ENCODE assay signal across 19 cellular contexts in genomic region chr22:44952863-44953790, GRCh38. TPM values are rescaled to one million over a fixed set of nuclear protein-coding genes. Genes with fewer than 3 reads are reported as not detected.
A peak's percentile ranks its signal among the peaks of the same experiment; 100 is the strongest.
DNase-seq lines count a peak whose midpoint lies in the region; ATAC-seq, FAIRE-seq and TF ChIP-seq lines count a peak whose summit lies in the region.
"Had no signal": no experiment of that assay in that cellular context is flagged by ENCODE, and none has a peak within 500 bp of the region (broad histone marks: within the 10 kb centered on the region; RNA-seq: fewer than 3 reads in every experiment).

No MANE protein-coding gene starts in this region.

- H3K27me3 ChIP-seq in HUES6 (ENCODE audit: control insufficient read depth, insufficient read depth, low read length), result no peaks in the 10 kb centered on the region
- no peaks in the 10 kb centered on the region for H3K27me3 ChIP-seq in iPS-20b (ENCODE audit: insufficient read depth, low read length)

- H3K36me3 ChIP-seq in HUES6 (ENCODE audit: control insufficient read depth, insufficient read depth, low read length) (peaks cover 21% of the 10 kb centered on the region), iPS-20b (ENCODE audit: insufficient read depth, low read depth, low read length) (peaks cover 19% of the 10 kb centered on the region)

- H3K4me1 Mint-ChIP-seq in WTC11, result peaks cover 81% of the 10 kb centered on the region
- H3K4me1 Mint-ChIP-seq in activated CD8-positive, alpha-beta T cell treated with anti-CD3 and anti-CD28 coated beads, Interleukin-2, amount 10 ng/mL, durations not matched to agents 7 days and 5 days (ENCODE audit: low read depth), result no peaks in the 10 kb centered on the region
- H3K4me1 Mint-ChIP-seq: CD14-positive monocyte, T-cell had no signal

- FAIRE-seq in GM12892 (lab: Jason Lieb, UNC), result peak; percentile 44

- peak overlapping the region; percentile 44 for H3K4me3 Mint-ChIP-seq in WTC11
- H3K4me3 Mint-ChIP-seq in activated CD8-positive, alpha-beta T cell treated with anti-CD3 and anti-CD28 coated beads, Interleukin-2, amount 10 ng/mL, durations not matched to agents 7 days and 5 days, result no peak overlapping the region
- H3K4me3 Mint-ChIP-seq: CD14-positive monocyte, IgD-negative memory B cell, T-cell had no signal

- DNase-seq in GM12892 (ENCODE audit: insufficient read length) (no peak), WTC11 (ENCODE audit: low spot score) (no peak), NK-92 (lab: John Stamatoyannopoulos, UW; ENCODE audit: unreplicated experiment) (no peak)
- DNase-seq in activated CD8-positive, alpha-beta T cell treated with anti-CD3 and anti-CD28 coated beads, Interleukin-2, amount 10 ng/mL, durations not matched to agents 7 days and 5 days, result no peak
- DNase-seq: AML-193, COR-L47, DMS153, NCI-H1105 treated with DMSO at 0.1 percent for 48 hours, NCI-H2029, NCI-H774, SHP77, SK-N-SH, T-cell had no signal

- H3K27ac ChIP-seq in HUES6 (ENCODE audit: low read depth, low read length) (no peak overlapping the region), iPS-20b (ENCODE audit: low read length) (peak overlapping the region; percentile 25)

- H3K9ac ChIP-seq in HUES6 (ENCODE audit: low read length), result no peak overlapping the region
- peak overlapping the region; percentile 49; the same call in 1 of the 2 replicates for H3K9ac ChIP-seq in iPS-20b (ENCODE audit: low read depth, low read length)
- H3K9ac ChIP-seq: SK-N-SH had no signal

- H3K27ac Mint-ChIP-seq in WTC11, result peak overlapping the region; percentile 76
- no peak overlapping the region for H3K27ac Mint-ChIP-seq in activated CD8-positive, alpha-beta T cell treated with anti-CD3 and anti-CD28 coated beads, Interleukin-2, amount 10 ng/mL, durations not matched to agents 7 days and 5 days
- H3K27ac Mint-ChIP-seq: CD14-positive monocyte, T-cell had no signal

- H3K4me3 ChIP-seq in HUES6 (ENCODE audit: low read depth, low read length) (peak overlapping the region; percentile 8; the same call in 1 of the 2 replicates), iPS-20b (ENCODE audit: low read length) (peak overlapping the region; percentile 55; the same call in 1 of the 2 replicates)

- H3K4me1 ChIP-seq in HUES6 (ENCODE audit: control insufficient read depth, insufficient read depth, low read length) (peaks cover 40% of the 10 kb centered on the region), iPS-20b (ENCODE audit: insufficient read depth, low read length) (peaks cover 38% of the 10 kb centered on the region; the same call in 1 of the 2 replicates)

- no peak for TF ChIP-seq POLR2A in GM12892 (IDR thresholded peaks at IDR 0.05; ENCODE audit: low read depth, low read length)

- CTCF ChIA-PET in WTC11 (lab: Charles Lee), result interaction anchor here (0.6 to 2.2 kb wide), 8 partner anchors 10 to 265 kb away, joined by 3 to 10 read pairs (median 5); no protein-coding TSS in a partner anchor
- CTCF ChIA-PET in activated CD8-positive, alpha-beta T cell treated with anti-CD3 and anti-CD28 coated beads, Interleukin-2, amount 10 ng/mL, durations not matched to agents 7 days and 5 days (lab: Charles Lee), result no interaction called here

- no peaks in the 10 kb centered on the region; the same call in 1 of the 2 replicates for H3K27me3 Mint-ChIP-seq in WTC11 (ENCODE audit: low read depth)
- H3K27me3 Mint-ChIP-seq in activated CD8-positive, alpha-beta T cell treated with anti-CD3 and anti-CD28 coated beads, Interleukin-2, amount 10 ng/mL, durations not matched to agents 7 days and 5 days (ENCODE audit: low read depth), result peaks cover 4% of the 10 kb centered on the region

- H3K36me3 Mint-ChIP-seq in WTC11, result peaks cover 33% of the 10 kb centered on the region
- no peaks in the 10 kb centered on the region for H3K36me3 Mint-ChIP-seq in activated CD8-positive, alpha-beta T cell treated with anti-CD3 and anti-CD28 coated beads, Interleukin-2, amount 10 ng/mL, durations not matched to agents 7 days and 5 days (ENCODE audit: low read depth)
- H3K36me3 Mint-ChIP-seq: CD14-positive monocyte, IgD-negative memory B cell, T-cell had no signal

- no peak for TF ChIP-seq CTCF in WTC11 (IDR thresholded peaks at IDR 0.05)

- H3K9me3 ChIP-seq in HUES6 (ENCODE audit: control insufficient read depth, insufficient read depth, low read depth, low read length) (peaks cover 15% of the 10 kb centered on the region), iPS-20b (ENCODE audit: insufficient read depth, low read depth, low read length) (peaks cover 12% of the 10 kb centered on the region)
- H3K9me3 ChIP-seq: SK-N-SH had no signal

- peaks cover 18% of the 10 kb centered on the region for H3K9me3 Mint-ChIP-seq in WTC11
- no peaks in the 10 kb centered on the region for H3K9me3 Mint-ChIP-seq in activated CD8-positive, alpha-beta T cell treated with anti-CD3 and anti-CD28 coated beads, Interleukin-2, amount 10 ng/mL, durations not matched to agents 7 days and 5 days (ENCODE audit: insufficient read depth)

- ATAC-seq in WTC11 (peak; percentile 16), GM18519 (IDR thresholded peaks at IDR 0.05; ENCODE audit: low FRiP score, unreplicated experiment) (no peak), HG03095 (IDR thresholded peaks at IDR 0.05; ENCODE audit: unreplicated experiment) (no peak)
- no peak for ATAC-seq in activated CD8-positive, alpha-beta T cell treated with anti-CD3 and anti-CD28 coated beads, Interleukin-2, amount 10 ng/mL, durations not matched to agents 7 days and 5 days
- ATAC-seq: T-cell had no signal

- POLR2A ChIA-PET in WTC11 (lab: Charles Lee), result interaction anchor here (1.0 to 1.1 kb wide), 2 partner anchors 10 to 17 kb away, joined by 3 read pairs; no protein-coding TSS in a partner anchor
- POLR2A ChIA-PET in activated CD8-positive, alpha-beta T cell treated with anti-CD3 and anti-CD28 coated beads, Interleukin-2, amount 10 ng/mL, durations not matched to agents 7 days and 5 days (lab: Charles Lee), result no interaction called here

TF ChIP-seq in WTC11, 78 proteins besides CTCF, POLR2A, EP300 and RAD21:
- TF ChIP-seq NR1H2 (CRISPR knock-in tag; IDR thresholded peaks at IDR 0.05), result no peak
- TF ChIP-seq, protein P1, sequence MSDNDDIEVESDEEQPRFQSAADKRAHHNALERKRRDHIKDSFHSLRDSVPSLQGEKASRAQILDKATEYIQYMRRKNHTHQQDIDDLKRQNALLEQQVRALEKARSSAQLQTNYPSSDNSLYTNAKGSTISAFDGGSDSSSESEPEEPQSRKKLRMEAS (CRISPR knock-in tag; IDR thresholded peaks at IDR 0.05), result 0 out of 2 replicates have a peak, but pooled peaks have one; percentile 18
- peak; percentile 90 for TF ChIP-seq ZNF121 (CRISPR knock-in tag; IDR thresholded peaks at IDR 0.05)

RNA-seq across cellular contexts. Expression of gene PHF21B, which starts 56.7 kb away (rescaled TPM):
- 0.34 TPM for polyA plus RNA-seq in GM12892 (2012; ENCODE audit: missing spikeins)
- total RNA-seq in WTC11 (2021), result 90.6 to 107 TPM (median 92.5 TPM) in 3 replicates
- under 1 TPM in 1 of 2 experiments, not detected in 1; 0.68 TPM for total RNA-seq in activated CD8-positive, alpha-beta T cell treated with anti-CD3 and anti-CD28 coated beads, Interleukin-2, amount 10 ng/mL, durations not matched to agents 7 days and 5 days
- polyA plus RNA-seq: CD14-positive monocyte, IgD-negative memory B cell had no signal

Comparison
In these comparisons a context has a peak if more than half of its experiments do, and no peak if none do; other contexts are left out.
1. RNA of gene PHF21B, which starts 56.7 kb away (total RNA-seq): 90.6 to 107 TPM in WTC11; 0.68 TPM in activated CD8-positive, alpha-beta T cell treated with anti-CD3 and anti-CD28 coated beads, Interleukin-2, amount 10 ng/mL, durations not matched to agents 7 days and 5 days; every median in the first group is over 10 times any median in the second.